Comparison of ENCODE assay signal across 23 cellular contexts in the genomic region with DNA sequence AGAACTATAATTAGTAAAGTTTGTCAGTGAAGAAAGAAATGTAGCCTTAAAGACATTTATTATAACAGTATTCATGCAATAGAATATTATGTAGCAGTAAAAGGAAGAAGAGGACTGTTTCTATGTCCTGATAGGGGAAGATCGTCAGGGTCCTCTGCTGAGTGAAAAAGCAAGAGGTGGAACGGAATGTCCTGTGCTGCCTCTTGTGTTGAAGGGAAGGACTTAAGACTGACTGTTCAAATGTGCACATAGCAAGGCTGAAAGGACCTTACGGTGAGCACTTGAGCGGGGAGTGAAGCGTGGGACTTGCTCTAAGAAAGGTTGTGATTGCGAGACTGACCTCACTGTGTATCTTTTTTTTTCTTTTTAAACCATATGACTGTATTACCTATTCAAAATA.
A peak's percentile ranks its signal among the peaks of the same experiment; 100 is the strongest.
DNase-seq lines count a peak whose midpoint lies in the region; ATAC-seq and TF ChIP-seq lines count a peak whose summit lies in the region.
"Had no signal": no experiment of that assay in that cellular context is flagged by ENCODE, and none has a peak within 500 bp of the region (broad histone marks: within the 10 kb centered on the region; RNA-seq: fewer than 3 reads in every experiment).

No MANE protein-coding gene starts in this region.

- H3K27me3 ChIP-seq in lung (ENCODE audit: control insufficient read depth, insufficient read depth) (no peaks in the 10 kb centered on the region), upper lobe of left lung (no peaks in the 10 kb centered on the region), gastrocnemius medialis (no peaks in the 10 kb centered on the region)
- H3K27me3 ChIP-seq: dorsolateral prefrontal cortex had no signal

- TF ChIP-seq CTCF in epithelial cell of esophagus (IDR thresholded peaks at IDR 0.05; ENCODE audit: insufficient read depth, low read depth, low read length, missing control alignments) = peak; percentile 4
- no peak for TF ChIP-seq CTCF in lung (IDR thresholded peaks at IDR 0.05; ENCODE audit: control extremely low read depth, extremely low read depth)
- TF ChIP-seq CTCF in upper lobe of left lung (IDR thresholded peaks at IDR 0.05) = no peak
- no peak for TF ChIP-seq CTCF in gastrocnemius medialis (IDR thresholded peaks at IDR 0.05 in 4 of 5, conservative IDR thresholded peaks at IDR 0.05 in 1 of 5)

- WGBS in lung, 2 donors = 74 to 89% methylated on average over 6 of the region's 6 CpGs
- WGBS in upper lobe of left lung, 2 donors = 66 to 87% methylated on average over 6 of the region's 6 CpGs

- intact Hi-C loops in gastrocnemius medialis (cut with DNase I; ENCODE audit: low total_unique reads) = no loop called here

- H3K27ac ChIP-seq in lung (ENCODE audit: low read depth in 1 of 2, low read length in 1 of 2) (no peak overlapping the region), upper lobe of left lung (peak overlapping the region in 2 of 4 donors; percentile 47 to 65), gastrocnemius medialis (no peak overlapping the region)
- H3K27ac ChIP-seq: dorsolateral prefrontal cortex, epithelial cell of prostate had no signal

- ATAC-seq in lung (ENCODE audit: insufficient read depth, low FRiP score) (peak; percentile 89), upper lobe of left lung (ENCODE audit: low FRiP score in 2 of 2) (peak; percentile 66 to 93), gastrocnemius medialis (no peak), GM18870 (IDR thresholded peaks at IDR 0.05; ENCODE audit: unreplicated experiment) (no peak), HG02938 (IDR thresholded peaks at IDR 0.05; ENCODE audit: unreplicated experiment) (no peak)
- ATAC-seq: CD8-positive, alpha-beta T cell had no signal

- DNase-seq in SK-MEL-5 (ENCODE audit: low read depth, low spot score) (peak; percentile 20), epithelial cell of esophagus (ENCODE audit: low read depth) (no peak), lung (ENCODE audit: low spot score) (peak; percentile 61), upper lobe of left lung (peak in 1 of 2 donors; percentile 88), gastrocnemius medialis (no peak)
- DNase-seq: activated CD4-positive, alpha-beta memory T cell treated with anti-CD3 and anti-CD28 coated beads, Interleukin-2, amount 10 ng/mL, durations not matched to agents 7 days and 5 days; activated CD4-positive, CD25-positive, alpha-beta regulatory T cell; activated gamma-delta T cell treated with Interleukin-2 at 50 U/mL for 16 hours; amniotic stem cell; caudate nucleus; CD8-positive, alpha-beta T cell; dorsolateral prefrontal cortex; KG1; kidney glomerular epithelial cell; mesenchymal stem cell; naive B cell; NCI-H1694; NCI-H2171 treated with DMSO at 0.1 percent for 48 hours; NCI-H526; SW 1271 had no signal

- H3K4me1 ChIP-seq in lung (ENCODE audit: control insufficient read depth in 2 of 2, insufficient read depth in 2 of 2, low read length in 2 of 2) (peaks cover 3 to 7% of the 10 kb centered on the region in 2 donors), upper lobe of left lung (peaks cover 0 to 13% (median 5%) of the 10 kb centered on the region in 4 donors), gastrocnemius medialis (no peaks in the 10 kb centered on the region)

- H3K36me3 ChIP-seq in lung (ENCODE audit: control insufficient read depth in 2 of 2, insufficient read depth in 2 of 2, low read length in 2 of 2) (no peaks in the 10 kb centered on the region), upper lobe of left lung (no peaks in the 10 kb centered on the region), gastrocnemius medialis (no peaks in the 10 kb centered on the region)

- in situ Hi-C loops in SK-MEL-5 (cut with HindIII; ENCODE audit: low pct_unique_long_range_greater_than_20kb, low sequenced_read_pairs) (no loop called here), gastrocnemius medialis (cut with MboI; ENCODE audit: low sequenced_read_pairs in 4 of 4) (no loop called here)

- no peak for TF ChIP-seq POLR2A in upper lobe of left lung (IDR thresholded peaks at IDR 0.05)
- TF ChIP-seq POLR2A in gastrocnemius medialis (IDR thresholded peaks at IDR 0.05) = no peak

- peak in 2 of 4 donors; percentile 91 to 98 for TF ChIP-seq EP300 in upper lobe of left lung (IDR thresholded peaks at IDR 0.05)

- no peaks in the 10 kb centered on the region for H3K9me3 ChIP-seq in lung (ENCODE audit: control insufficient read depth in 2 of 2, insufficient read depth in 1 of 2, low read length in 1 of 2)
- H3K9me3 ChIP-seq in upper lobe of left lung = no peaks in the 10 kb centered on the region
- no peaks in the 10 kb centered on the region for H3K9me3 ChIP-seq in gastrocnemius medialis

- no peak overlapping the region for H3K4me3 ChIP-seq in epithelial cell of esophagus (ENCODE audit: low read length)
- H3K4me3 ChIP-seq in lung = no peak overlapping the region
- no peak overlapping the region for H3K4me3 ChIP-seq in upper lobe of left lung
- H3K4me3 ChIP-seq in gastrocnemius medialis = no peak overlapping the region
- H3K4me3 ChIP-seq: dorsolateral prefrontal cortex had no signal

Comparison
In these comparisons a context has a peak if more than half of its experiments do, and no peak if none do; other contexts are left out.
1. DNase-seq: peak in SK-MEL-5 (single experiment) and lung (single experiment); none in epithelial cell of esophagus (single experiment) and gastrocnemius medialis (0 of 2).
2. ATAC-seq: peak in lung (single experiment) and upper lobe of left lung (2 of 2); none in gastrocnemius medialis (0 of 2), GM18870 (single experiment) and HG02938 (single experiment).